Comparison of ENCODE assay signal across 11 cellular contexts in genomic region chr9:5453673-5454072, GRCh38. TPM values are rescaled to one million over a fixed set of nuclear protein-coding genes. Genes with fewer than 3 reads are reported as not detected.
DNase-seq lines count a peak whose midpoint lies in the region; FAIRE-seq and TF ChIP-seq lines count a peak whose summit lies in the region.
"Had no signal": no experiment of that assay in that cellular context is flagged by ENCODE, and none has a peak within 500 bp of the region (broad histone marks: within the 10 kb centered on the region; RNA-seq: fewer than 3 reads in every experiment).

No MANE protein-coding gene starts in this region.

- no peak overlapping the region for H3K4me3 ChIP-seq in ACC112 (ENCODE audit: low read depth, low read length)
- no peak overlapping the region for H3K4me3 ChIP-seq in PC-9
- H3K4me3 ChIP-seq in endothelial cell of umbilical vein (replicated peaks in 1 of 3; ENCODE audit: insufficient read depth in 1 of 3, low read depth in 1 of 3, low read length in 3 of 3): peak overlapping the region in 1 of 3 experiments; percentile 55
- H3K4me3 ChIP-seq in vagina: no peak overlapping the region

- no peaks in the 10 kb centered on the region for H4K20me1 ChIP-seq in PC-9 (ENCODE audit: insufficient read depth)
- H4K20me1 ChIP-seq in endothelial cell of umbilical vein (replicated peaks; ENCODE audit: control insufficient read depth, extremely low read depth, insufficient read depth, low read length): no peaks in the 10 kb centered on the region

- no peaks in the 10 kb centered on the region for H3K9me2 ChIP-seq in PC-9 (ENCODE audit: insufficient read depth)

- TF ChIP-seq CTCF in PC-9 (conservative IDR thresholded peaks at IDR 0.05): no peak
- no peak for TF ChIP-seq CTCF in endothelial cell of umbilical vein (IDR thresholded peaks at IDR 0.05; ENCODE audit: extremely low read depth in 1 of 2, insufficient read depth in 1 of 2, low read depth in 1 of 2, low read length in 2 of 2)
- no peak for TF ChIP-seq CTCF in vagina (IDR thresholded peaks at IDR 0.05)

- no peak overlapping the region for H2AFZ ChIP-seq in ACC112 (ENCODE audit: low read length, unreplicated experiment)
- H2AFZ ChIP-seq in PC-9: no peak overlapping the region
- no peak overlapping the region for H2AFZ ChIP-seq in endothelial cell of umbilical vein (ENCODE audit: low read depth, low read length)

- H3K27me3 ChIP-seq in ACC112 (ENCODE audit: insufficient read depth, low read length) (no peaks in the 10 kb centered on the region), PC-9 (ENCODE audit: insufficient read depth, low read depth) (no peaks in the 10 kb centered on the region), endothelial cell of umbilical vein (ENCODE audit: control insufficient read depth in 2 of 2, insufficient read depth in 2 of 2, low read length in 2 of 2) (no peaks in the 10 kb centered on the region), vagina (no peaks in the 10 kb centered on the region)

- peaks cover 25% of the 10 kb centered on the region for H3F3A ChIP-seq in PC-9 (ENCODE audit: insufficient read depth, low read depth)

- DNase-seq in PC-9 (no peak), endothelial cell of umbilical vein (ENCODE audit: low read depth, low spot score) (no peak), NOMO-1 treated with dmso at 0.1 percent for 144 hours (lab: John Stamatoyannopoulos, UW; ENCODE audit: unreplicated experiment) (no peak), SHP77 treated with DMSO at 0.1 percent for 48 hours (lab: John Stamatoyannopoulos, UW) (no peak), vagina (ENCODE audit: extremely low spot score in 2 of 2) (no peak), ecto neural progenitor cell (ENCODE audit: low spot score) (no peak)
- DNase-seq: activated gamma-delta T cell treated with Interleukin-2 at 50 U/mL for 16 hours, MV-4-11, NCI-H526 treated with DMSO at 0.1 percent for 48 hours had no signal

- no peak for FAIRE-seq in endothelial cell of umbilical vein (lab: Jason Lieb, UNC)

- BruUV-seq in PC-9 (replicated peaks; lab: Mats Ljungman, UMichigan) (no TSS peak), endothelial cell of umbilical vein (replicated peaks; lab: Mats Ljungman, UMichigan) (no TSS peak)

- peaks cover 8% of the 10 kb centered on the region; the same call in 1 of the 2 replicates for H3K36me3 ChIP-seq in ACC112 (ENCODE audit: insufficient read depth, low read length)
- 0 out of 2 replicates have a peak, but pooled peaks cover 11% of the 10 kb centered on the region for H3K36me3 ChIP-seq in PC-9 (ENCODE audit: low read depth)
- H3K36me3 ChIP-seq in endothelial cell of umbilical vein (ENCODE audit: control insufficient read depth in 2 of 2, extremely low read depth in 1 of 2, insufficient read depth in 2 of 2, low read length in 2 of 2): peaks cover 1 to 17% of the 10 kb centered on the region in 2 experiments
- H3K36me3 ChIP-seq in vagina: no peaks in the 10 kb centered on the region

- TF ChIP-seq POLR2A in GM15510 (IDR thresholded peaks at IDR 0.05; ENCODE audit: borderline replicate concordance, extremely low read depth, insufficient read length) (peak; percentile 33), endothelial cell of umbilical vein (IDR thresholded peaks at IDR 0.05; ENCODE audit: low read depth, low read length) (no peak), vagina (IDR thresholded peaks at IDR 0.05) (no peak)

- H3K79me2 ChIP-seq in ACC112 (ENCODE audit: control insufficient read depth, insufficient read depth, low read length, unreplicated experiment) (peaks cover 40% of the 10 kb centered on the region), PC-9 (ENCODE audit: low read depth) (peaks cover 51% of the 10 kb centered on the region), endothelial cell of umbilical vein (ENCODE audit: control insufficient read depth, insufficient read depth, low read length) (peaks cover 71% of the 10 kb centered on the region)

- intact Hi-C loops in PC-9 (cut with micrococcal nuclease; ENCODE audit: unreplicated experiment): loop anchor here (5.0 kb wide), 1 partner anchor 264 kb away; no protein-coding TSS in a partner anchor
- intact Hi-C loops in endothelial cell of umbilical vein (cut with micrococcal nuclease): no loop called here
- intact Hi-C loops in vagina (cut with DNase I): no loop called here

- peak overlapping the region; percentile 60 for H3K9ac ChIP-seq in endothelial cell of umbilical vein (replicated peaks; ENCODE audit: extremely low read depth, insufficient read depth, low read length)

- H3K9me3 ChIP-seq in PC-9 (ENCODE audit: insufficient read depth, low read depth) (no peaks in the 10 kb centered on the region), endothelial cell of umbilical vein (replicated peaks; ENCODE audit: control insufficient read depth, insufficient read depth, low read length) (no peaks in the 10 kb centered on the region), vagina (no peaks in the 10 kb centered on the region)

- POLR2A ChIA-PET in PC-9 (lab: Charles Lee; ENCODE audit: unreplicated experiment) (no interaction called here), endothelial cell of umbilical vein (lab: Charles Lee) (no interaction called here)

- H3K4me2 ChIP-seq in PC-9: peak overlapping the region; percentile 51
- peak overlapping the region; percentile 97 for H3K4me2 ChIP-seq in endothelial cell of umbilical vein (ENCODE audit: insufficient read depth, low read length)

- dilution Hi-C loops in endothelial cell of umbilical vein (cut with MboI; ENCODE audit: extremely low pct_ligation_motif_present, low sequenced_read_pairs): no loop called here

- peaks cover 46% of the 10 kb centered on the region for H3K4me1 ChIP-seq in ACC112 (ENCODE audit: control insufficient read depth, insufficient read depth, low read length, unreplicated experiment)
- H3K4me1 ChIP-seq in PC-9 (replicated peaks; ENCODE audit: insufficient read depth): peaks cover 58% of the 10 kb centered on the region
- peaks cover 64% of the 10 kb centered on the region for H3K4me1 ChIP-seq in endothelial cell of umbilical vein (ENCODE audit: control insufficient read depth, extremely low read depth, insufficient read depth, low read length)
- H3K4me1 ChIP-seq in vagina: peaks cover 20% of the 10 kb centered on the region

- peak overlapping the region; percentile 40; the same call in 1 of the 2 replicates for H3K27ac ChIP-seq in ACC112 (ENCODE audit: low read depth, low read length)
- H3K27ac ChIP-seq in PC-9: peak overlapping the region; percentile 90
- H3K27ac ChIP-seq in endothelial cell of umbilical vein (ENCODE audit: insufficient read depth, low read depth, low read length): peak overlapping the region; percentile 81
- H3K27ac ChIP-seq in vagina: no peak overlapping the region

- H3K9me1 ChIP-seq in endothelial cell of umbilical vein (replicated peaks; ENCODE audit: control insufficient read depth, extremely low read depth, insufficient read depth, low read length): no peaks in the 10 kb centered on the region

- CTCF ChIA-PET in PC-9 (lab: Charles Lee) (no interaction called here), endothelial cell of umbilical vein (lab: Charles Lee) (no interaction called here)

TF ChIP-seq in endothelial cell of umbilical vein, 7 proteins besides CTCF, POLR2A, EP300 and RAD21:
- TF ChIP-seq POLR2AphosphoS5 (IDR thresholded peaks at IDR 0.05; ENCODE audit: insufficient read depth, low read depth, low read length) (no peak), GATA2 (IDR thresholded peaks at IDR 0.05; ENCODE audit: insufficient read depth, insufficient read length, low read depth, low read length) (no peak), EZH2 (IDR thresholded peaks at IDR 0.05; ENCODE audit: borderline replicate concordance, low read depth, low read length, severe bottlenecking) (no peak), FOS (IDR thresholded peaks at IDR 0.05; ENCODE audit: borderline replicate concordance, insufficient read depth, low read length) (no peak), MAX (IDR thresholded peaks at IDR 0.05; ENCODE audit: insufficient read depth, insufficient read length) (no peak), MYC (IDR thresholded peaks at IDR 0.05; ENCODE audit: low read depth, low read length) (no peak), JUN (IDR thresholded peaks at IDR 0.05; ENCODE audit: borderline replicate concordance, insufficient read depth, insufficient read length, low read depth) (no peak)

RNA-seq across cellular contexts. Expression of gene CD274, which starts 3.3 kb away (rescaled TPM):
- total RNA-seq in PC-9 (2021) (2.3 and 4.4 TPM in 2 replicates), endothelial cell of umbilical vein (26.8 and 29.7 TPM in 2 replicates), vagina (2.2 TPM)
- 25.4 and 27.9 TPM in 2 replicates for polyA plus RNA-seq in endothelial cell of umbilical vein
- polyA plus RNA-seq in endothelial cell of umbilical vein (2011; cell fraction: cytosol; rRNA removed): 18.5 and 23.3 TPM in 2 replicates
- 57.7 and 59.7 TPM in 2 replicates for polyA plus RNA-seq in endothelial cell of umbilical vein (2011; cell fraction: nucleus; rRNA removed)
- polyA plus RNA-seq in endothelial cell of umbilical vein (2012): 12.3 and 21.6 TPM in 2 replicates
- polyA minus RNA-seq in endothelial cell of umbilical vein: 31.0 and 42.3 TPM in 2 replicates
- not detected for polyA minus RNA-seq in endothelial cell of umbilical vein (2011; cell fraction: cytosol; rRNA and poly(A)+ RNA removed)
- polyA minus RNA-seq in endothelial cell of umbilical vein (2011; cell fraction: nucleus; rRNA and poly(A)+ RNA removed): 42.1 and 42.3 TPM in 2 replicates

RNA-seq across cellular contexts. Expression of gene PLGRKT, which starts 15.9 kb away (rescaled TPM):
- total RNA-seq in PC-9 (2021) (13.5 and 22.0 TPM in 2 replicates), endothelial cell of umbilical vein (20.3 and 21.2 TPM in 2 replicates), vagina (10.1 TPM)
- 3.3 and 3.8 TPM in 2 replicates for polyA plus RNA-seq in endothelial cell of umbilical vein
- 10.0 and 10.1 TPM in 2 replicates for polyA plus RNA-seq in endothelial cell of umbilical vein (2011; cell fraction: cytosol; rRNA removed)
- polyA plus RNA-seq in endothelial cell of umbilical vein (2011; cell fraction: nucleus; rRNA removed): 4.6 TPM in 2 replicates
- polyA plus RNA-seq in endothelial cell of umbilical vein (2012): 12.5 and 14.7 TPM in 2 replicates
- polyA minus RNA-seq in endothelial cell of umbilical vein: 1.00 and 3.7 TPM in 2 replicates
- polyA minus RNA-seq in endothelial cell of umbilical vein (2011; cell fraction: cytosol; rRNA and poly(A)+ RNA removed): 2.6 TPM
- polyA minus RNA-seq in endothelial cell of umbilical vein (2011; cell fraction: nucleus; rRNA and poly(A)+ RNA removed): 1.8 and 2.0 TPM in 2 replicates

RNA-seq across cellular contexts. Expression of gene PDCD1LG2, which starts 56.7 kb away (rescaled TPM):
- total RNA-seq in PC-9 (2021) (0.55 and 1.4 TPM in 2 replicates), endothelial cell of umbilical vein (9.5 and 9.7 TPM in 2 replicates), vagina (1.2 TPM)
- 7.9 and 9.6 TPM in 2 replicates for polyA plus RNA-seq in endothelial cell of umbilical vein
- polyA plus RNA-seq in endothelial cell of umbilical vein (2011; cell fraction: cytosol; rRNA removed): 8.5 and 10.0 TPM in 2 replicates
- 8.6 and 9.5 TPM in 2 replicates for polyA plus RNA-seq in endothelial cell of umbilical vein (2011; cell fraction: nucleus; rRNA removed)
- polyA plus RNA-seq in endothelial cell of umbilical vein (2012): 10.7 and 14.4 TPM in 2 replicates
- polyA minus RNA-seq in endothelial cell of umbilical vein: 15.5 and 22.7 TPM in 2 replicates
- polyA minus RNA-seq in endothelial cell of umbilical vein (2011; cell fraction: cytosol; rRNA and poly(A)+ RNA removed): not detected
- 10.7 and 16.8 TPM in 2 replicates for polyA minus RNA-seq in endothelial cell of umbilical vein (2011; cell fraction: nucleus; rRNA and poly(A)+ RNA removed)
